Comparison of ENCODE assay signal across 11 cellular contexts in genomic region chr1:58592521-58593134, GRCh38. TPM values are rescaled to one million over a fixed set of nuclear protein-coding genes. Genes with fewer than 3 reads are reported as not detected.
A peak's percentile ranks its signal among the peaks of the same experiment; 100 is the strongest.
DNase-seq lines count a peak whose midpoint lies in the region; ATAC-seq, FAIRE-seq and TF ChIP-seq lines count a peak whose summit lies in the region.
"Had no signal": no experiment of that assay in that cellular context is flagged by ENCODE, and none has a peak within 500 bp of the region (broad histone marks: within the 10 kb centered on the region; RNA-seq: fewer than 3 reads in every experiment).

No MANE protein-coding gene starts in this region.

- H3K27ac ChIP-seq in small intestine (ENCODE audit: low read depth in 1 of 2, low read length in 1 of 2) = no peak overlapping the region

- peaks cover 0 to 2% of the 10 kb centered on the region in 2 donors for H3K9me3 Mint-ChIP-seq in activated T-cell treated with anti-CD3 and anti-CD28 coated beads, Interleukin-2, amount 50 U/mL, for 72 hours

- no peak for ATAC-seq in activated T-cell treated with anti-CD3 and anti-CD28 coated beads, Interleukin-2, amount 50 U/mL, for 72 hours (replicated peaks in 1 of 2)
- ATAC-seq in HG03378 (IDR thresholded peaks at IDR 0.05; ENCODE audit: unreplicated experiment) = no peak
- ATAC-seq in activated CD4-positive, CD25-positive, alpha-beta regulatory T cell treated with anti-CD3 and anti-CD28 coated beads, Interleukin-2, amount 50 U/mL, for 24 hours = no peak

- H3K4me3 ChIP-seq in AG09309 (ENCODE audit: control insufficient read depth, low read depth, low read length) = no peak overlapping the region
- no peak overlapping the region for H3K4me3 ChIP-seq in MG63
- no peak overlapping the region for H3K4me3 ChIP-seq in epithelial cell of esophagus (ENCODE audit: low read length)
- no peak overlapping the region for H3K4me3 ChIP-seq in small intestine (ENCODE audit: low read depth in 1 of 2, low read length in 2 of 2)

- H3K36me3 Mint-ChIP-seq in activated T-cell treated with anti-CD3 and anti-CD28 coated beads, Interleukin-2, amount 50 U/mL, for 72 hours (ENCODE audit: insufficient read depth in 2 of 2) = no peaks in the 10 kb centered on the region

- TF ChIP-seq CTCF in AG09309 (IDR thresholded peaks at IDR 0.05; ENCODE audit: control insufficient read depth, insufficient read depth, low read depth, low read length, missing control alignments) = no peak
- no peak for TF ChIP-seq CTCF in epithelial cell of esophagus (IDR thresholded peaks at IDR 0.05; ENCODE audit: insufficient read depth, low read depth, low read length, missing control alignments)

- peak; percentile 70 for DNase-seq in AG09309 (ENCODE audit: low read depth)
- DNase-seq in MG63 = peak; percentile 97
- peak; percentile 98 for DNase-seq in epithelial cell of esophagus (ENCODE audit: low read depth)
- peak; percentile 79 for DNase-seq in mucosa of gallbladder (ENCODE audit: low spot score)
- no peak for DNase-seq in activated T-cell treated with anti-CD3 and anti-CD28 coated beads, Interleukin-2, amount 50 U/mL, for 72 hours
- no peak for DNase-seq in small intestine
- DNase-seq: DND-41, Karpas-422, T-helper 2 cell had no signal

- H3K27me3 Mint-ChIP-seq in activated T-cell treated with anti-CD3 and anti-CD28 coated beads, Interleukin-2, amount 50 U/mL, for 72 hours (ENCODE audit: low read depth) = peaks cover 62% of the 10 kb centered on the region

- FAIRE-seq in small intestine (lab: Jason Lieb, UNC) = no peak

- H3K36me3 ChIP-seq in MG63 (no peaks in the 10 kb centered on the region), small intestine (ENCODE audit: control insufficient read depth in 2 of 2, insufficient read depth in 2 of 2, low read length in 2 of 2) (no peaks in the 10 kb centered on the region)

- H3K9me3 ChIP-seq in MG63 (no peaks in the 10 kb centered on the region; the same call in 1 of the 2 replicates), small intestine (ENCODE audit: control insufficient read depth, low read depth) (no peaks in the 10 kb centered on the region)

- 45 to 57% (median 50%) methylated on average over 5 of the region's 5 CpGs for WGBS in small intestine, 3 donors

- H3K27ac Mint-ChIP-seq in activated T-cell treated with anti-CD3 and anti-CD28 coated beads, Interleukin-2, amount 50 U/mL, for 72 hours = no peak overlapping the region

- H3K4me1 ChIP-seq in small intestine (ENCODE audit: control insufficient read depth in 2 of 2, insufficient read depth in 1 of 2, low read depth in 1 of 2, low read length in 1 of 2) = no peaks in the 10 kb centered on the region

- H3K4me1 Mint-ChIP-seq in activated T-cell treated with anti-CD3 and anti-CD28 coated beads, Interleukin-2, amount 50 U/mL, for 72 hours (ENCODE audit: low read depth) = peaks cover under 1% of the 10 kb centered on the region

- H3K27me3 ChIP-seq in MG63 = no peaks in the 10 kb centered on the region
- H3K27me3 ChIP-seq in small intestine (ENCODE audit: control insufficient read depth in 2 of 2, insufficient read depth in 2 of 2, low read length in 2 of 2) = no peaks in the 10 kb centered on the region

- H3K4me3 Mint-ChIP-seq in activated T-cell treated with anti-CD3 and anti-CD28 coated beads, Interleukin-2, amount 50 U/mL, for 72 hours = no peak overlapping the region

RNA-seq across cellular contexts. Expression of gene TACSTD2, which starts 15.6 kb away (rescaled TPM):
- total RNA-seq in MG63 (2014; rRNA removed; shearing (Covaris generic); ENCODE audit: low replicate concordance) = not detected in 2 replicates
- total RNA-seq in mucosa of gallbladder = 19.2 TPM
- total RNA-seq in activated T-cell treated with anti-CD3 and anti-CD28 coated beads, Interleukin-2, amount 50 U/mL, for 72 hours = under 1 TPM in 1 of 2 donors, not detected in 1; 0.21 TPM
- polyA plus RNA-seq in small intestine = 1 to 10 TPM in 2 of 3 donors, under 1 TPM in 1; 0.89 to 1.4 (median 1.1) TPM

RNA-seq across cellular contexts. Expression of gene OMA1, which starts 46.1 kb away (rescaled TPM):
- total RNA-seq in MG63 (2014; rRNA removed; shearing (Covaris generic); ENCODE audit: low replicate concordance) = 24.3 and 58.4 TPM in 2 replicates
- 34.8 TPM for total RNA-seq in mucosa of gallbladder
- total RNA-seq in activated T-cell treated with anti-CD3 and anti-CD28 coated beads, Interleukin-2, amount 50 U/mL, for 72 hours = 10 to 100 TPM; 12.2 TPM
- 10 to 100 TPM in 1 of 3 donors, 1 to 10 TPM in 2; 7.3 to 15.9 (median 8.7) TPM for polyA plus RNA-seq in small intestine

Comparison
In these comparisons a context has a peak if more than half of its experiments do, and no peak if none do; other contexts are left out.
1. DNase-seq: peak in AG09309 (single experiment), MG63 (single experiment), epithelial cell of esophagus (single experiment) and mucosa of gallbladder (single experiment); none in activated T-cell treated with anti-CD3 and anti-CD28 coated beads, Interleukin-2, amount 50 U/mL, for 72 hours (0 of 2) and small intestine (single experiment).
2. RNA of gene TACSTD2, which starts 15.6 kb away (total RNA-seq): 19.2 TPM in mucosa of gallbladder (single experiment); 0.21 TPM in activated T-cell treated with anti-CD3 and anti-CD28 coated beads, Interleukin-2, amount 50 U/mL, for 72 hours and not detected in MG63; every median in the first group is over 10 times any median in the second.